In genomic region chr6:143621159-143621873, GRCh38 we compare ENCODE assay signal across 18 cellular contexts.
"Had no signal": no experiment of that assay in that cellular context is flagged by ENCODE, and none has a peak within 500 bp of the region (broad histone marks: within the 10 kb centered on the region; RNA-seq: fewer than 3 reads in every experiment).

No MANE protein-coding gene starts in this region.

- H3K4me3 ChIP-seq: gastroesophageal sphincter, heart right ventricle, skin epidermis, upper lobe of right lung had no signal

- H3K36me3 ChIP-seq: brain microvascular endothelial cell, gastroesophageal sphincter, heart right ventricle, upper lobe of right lung had no signal

- H3K4me3 Mint-ChIP-seq: activated CD4-positive, alpha-beta T cell treated with anti-CD3 and anti-CD28 coated beads, Interleukin-2, amount 10 ng/mL, durations not matched to agents 7 days and 5 days; activated naive CD8-positive, alpha-beta T cell treated with anti-CD3 and anti-CD28 coated beads, Interleukin-2, amount 10 ng/mL, durations not matched to agents 7 days and 5 days; activated T-helper 1 cell treated with anti-CD3 and anti-CD28 coated beads, Interleukin-12 subunit alpha, Interleukin-12 subunit beta, Interleukin-2, Interleukin-4 antibody, amounts not matched to agents 30 ng/mL and 10 ng/mL and 1 ng/mL, durations not matched to agents 14 hours and 24 hours and 36 hours; dendritic cell treated with granulocyte-macrophage colony-stimulating factor and Interleukin-4, amounts not matched to agents 40 ng/mL and 50 ng/mL, for 4 days; naive B cell had no signal

- H3K27me3 ChIP-seq: brain microvascular endothelial cell, gastroesophageal sphincter, heart right ventricle, upper lobe of right lung had no signal

- DNase-seq: activated CD4-positive, alpha-beta T cell treated with anti-CD3 and anti-CD28 coated beads, Interleukin-2, amount 10 ng/mL, durations not matched to agents 7 days and 5 days; activated CD8-positive, alpha-beta memory T cell treated with anti-CD3 and anti-CD28 coated beads for 24 hours; activated naive CD4-positive, alpha-beta T cell; activated naive CD8-positive, alpha-beta T cell treated with anti-CD3 and anti-CD28 coated beads, Interleukin-2, amount 10 ng/mL, durations not matched to agents 7 days and 5 days; effector memory CD4-positive, alpha-beta T cell; heart right ventricle; midbrain; naive B cell; stimulated activated CD4-positive, alpha-beta T cell treated with anti-CD3 and anti-CD28 coated beads, Interleukin-4, amount 100 ng/mL, for 4 hours; stimulated activated CD8-positive, alpha-beta memory T cell treated with anti-CD3 and anti-CD28 coated beads, Interleukin-4, amount 100 ng/mL, for 48 hours; stimulated activated naive CD8-positive, alpha-beta T cell treated with anti-CD3 and anti-CD28 coated beads, Interleukin-15, Interleukin-2, amounts not matched to agents 100 U/mL and 50 U/mL, for 24 hours; SW 1271; upper lobe of right lung had no signal

- H3K9me3 ChIP-seq: gastroesophageal sphincter, heart right ventricle, upper lobe of right lung had no signal

- ATAC-seq: gastroesophageal sphincter; heart right ventricle; stimulated activated naive CD8-positive, alpha-beta T cell treated with anti-CD3 and anti-CD28 coated beads, Interleukin-15, Interleukin-2, amounts not matched to agents 100 U/mL and 50 U/mL, for 24 hours; upper lobe of right lung had no signal

- H3K9me3 Mint-ChIP-seq: activated CD4-positive, alpha-beta T cell treated with anti-CD3 and anti-CD28 coated beads, Interleukin-2, amount 10 ng/mL, durations not matched to agents 7 days and 5 days; activated T-helper 1 cell treated with anti-CD3 and anti-CD28 coated beads, Interleukin-12 subunit alpha, Interleukin-12 subunit beta, Interleukin-2, Interleukin-4 antibody, amounts not matched to agents 30 ng/mL and 10 ng/mL and 1 ng/mL, durations not matched to agents 14 hours and 24 hours and 36 hours; dendritic cell treated with granulocyte-macrophage colony-stimulating factor and Interleukin-4, amounts not matched to agents 40 ng/mL and 50 ng/mL, for 4 days; naive B cell had no signal

- H3K36me3 Mint-ChIP-seq: naive B cell had no signal

- H3K27ac Mint-ChIP-seq: activated CD4-positive, alpha-beta T cell treated with anti-CD3 and anti-CD28 coated beads, Interleukin-2, amount 10 ng/mL, durations not matched to agents 7 days and 5 days; activated naive CD8-positive, alpha-beta T cell treated with anti-CD3 and anti-CD28 coated beads, Interleukin-2, amount 10 ng/mL, durations not matched to agents 7 days and 5 days; activated T-helper 1 cell treated with anti-CD3 and anti-CD28 coated beads, Interleukin-12 subunit alpha, Interleukin-12 subunit beta, Interleukin-2, Interleukin-4 antibody, amounts not matched to agents 30 ng/mL and 10 ng/mL and 1 ng/mL, durations not matched to agents 14 hours and 24 hours and 36 hours; dendritic cell treated with granulocyte-macrophage colony-stimulating factor and Interleukin-4, amounts not matched to agents 40 ng/mL and 50 ng/mL, for 4 days had no signal

- H3K27me3 Mint-ChIP-seq: activated CD4-positive, alpha-beta T cell treated with anti-CD3 and anti-CD28 coated beads, Interleukin-2, amount 10 ng/mL, durations not matched to agents 7 days and 5 days; dendritic cell treated with granulocyte-macrophage colony-stimulating factor and Interleukin-4, amounts not matched to agents 40 ng/mL and 50 ng/mL, for 4 days; naive B cell had no signal

- H3K27ac ChIP-seq: brain microvascular endothelial cell, gastroesophageal sphincter, heart right ventricle, skin epidermis, upper lobe of right lung had no signal
